In genomic region chr16:58266336-58266735, GRCh38 we compare ENCODE assay signal across 23 cellular contexts. TPM values are rescaled to one million over a fixed set of nuclear protein-coding genes. Genes with fewer than 3 reads are reported as not detected.
"Had no signal": no experiment of that assay in that cellular context is flagged by ENCODE, and none has a peak within 500 bp of the region (broad histone marks: within the 10 kb centered on the region; RNA-seq: fewer than 3 reads in every experiment).

No MANE protein-coding gene starts in this region.

- DNase-seq: effector memory CD8-positive, alpha-beta T cell; foreskin keratinocyte; head of caudate nucleus; spleen; stimulated activated CD4-positive, alpha-beta T cell treated with anti-CD3 and anti-CD28 coated beads, Interleukin-15, amount 100 ng/mL, for 24 hours; stimulated activated CD4-positive, alpha-beta T cell treated with anti-CD3 and anti-CD28 coated beads, Interleukin-2, amount 100 ng/mL, for 24 hours; stimulated activated CD4-positive, alpha-beta T cell treated with anti-CD3 and anti-CD28 coated beads, Interleukin-4, amount 100 ng/mL, for 4 hours; stimulated activated naive B cell treated with anti-CD40 and anti-IgM and Interleukin-4, amounts not matched to agents 10 μg/mL and 1 μg/mL and 100 μg/mL, for 72 hours; stimulated activated naive CD8-positive, alpha-beta T cell treated with anti-CD3 and anti-CD28 coated beads, Interleukin-15, amount 100 ng/mL, for 72 hours; testis had no signal

- H3K36me3 ChIP-seq: spleen had no signal

- H3K4me1 ChIP-seq: testis had no signal

- H3K9me3 ChIP-seq: esophagus muscularis mucosa, spleen, testis had no signal

- H3K4me3 ChIP-seq: esophagus muscularis mucosa, hepatocyte, spleen, testis had no signal

- H3K27ac ChIP-seq: epithelial cell of prostate, esophagus muscularis mucosa, foreskin keratinocyte, hepatocyte, spleen, testis had no signal

- H3K27me3 ChIP-seq: esophagus muscularis mucosa, foreskin keratinocyte, hepatocyte, spleen, testis had no signal

- ATAC-seq: foreskin keratinocyte; sciatic nerve; stimulated activated naive B cell treated with anti-CD40 and anti-IgM and Interleukin-4, amounts not matched to agents 10 μg/mL and 1 μg/mL and 100 μg/mL, for 72 hours; stimulated activated naive CD8-positive, alpha-beta T cell treated with anti-CD3 and anti-CD28 coated beads, Interleukin-15, amount 100 ng/mL, for 72 hours had no signal

RNA-seq across cellular contexts. Expression of gene PRSS54, which starts 28.5 kb away (rescaled TPM):
- total RNA-seq: esophagus muscularis mucosa, foreskin keratinocyte, hepatocyte, kidney epithelial cell, liver, lung microvascular endothelial cell, mucosa of gallbladder, myocyte, osteoblast, pulmonary artery endothelial cell, sciatic nerve, skeletal muscle tissue, spleen, subcutaneous adipose tissue had no signal
